In the genomic region with DNA sequence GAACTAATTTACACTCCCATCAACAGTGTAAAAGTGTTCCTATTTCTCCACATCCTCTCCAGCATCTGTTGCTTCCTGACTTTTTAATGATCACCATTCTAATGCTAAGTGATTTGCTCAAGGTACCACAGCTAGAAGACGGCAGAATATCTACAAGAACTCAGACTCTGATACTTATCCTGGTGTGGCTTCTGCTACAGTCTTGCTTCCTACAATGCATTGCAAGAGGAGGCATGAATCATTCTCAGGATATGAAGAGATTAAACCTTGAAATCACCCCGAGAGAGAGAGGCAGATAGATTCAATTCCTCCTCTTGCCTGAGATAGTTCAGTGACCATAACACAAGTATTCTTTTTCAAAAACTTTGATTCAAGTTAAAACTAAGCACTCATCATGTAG, we compare ENCODE assay signal across 22 cellular contexts.
"Had no signal": no experiment of that assay in that cellular context is flagged by ENCODE, and none has a peak within 500 bp of the region (broad histone marks: within the 10 kb centered on the region; RNA-seq: fewer than 3 reads in every experiment).

No MANE protein-coding gene starts in this region.

- FAIRE-seq: endometrium had no signal

- H3K27me3 Mint-ChIP-seq: progenitor cell of endocrine pancreas had no signal

- H3K27me3 ChIP-seq: body of pancreas, colonic mucosa, esophagus muscularis mucosa, heart right ventricle, tibial artery had no signal

- DNase-seq: activated CD4-positive, alpha-beta T cell treated with anti-CD3 and anti-CD28 coated beads, Interleukin-2, amount 50 U/mL, for 1 hour; activated CD4-positive, CD25-positive, alpha-beta regulatory T cell treated with anti-CD3 and anti-CD28 coated beads, Interleukin-2, amount 50 U/mL, for 72 hours; activated CD8-positive, alpha-beta memory T cell treated with anti-CD3 and anti-CD28 coated beads for 24 hours; activated CD8-positive, alpha-beta memory T cell treated with anti-CD3 and anti-CD28 coated beads, Interleukin-2, amount 50 U/mL, for 48 hours; activated effector memory CD4-positive, alpha-beta T cell treated with Interleukin-2 at 50 U/mL for 16 hours; activated naive CD4-positive, alpha-beta T cell treated with anti-CD3 and anti-CD28 coated beads, Interleukin-2, amount 50 U/mL, for 16 hours; activated T-cell treated with anti-CD3 and anti-CD28 coated beads, Interleukin-2, amount 50 U/mL, for 48 hours; body of pancreas; central memory CD4-positive, alpha-beta T cell; colonic mucosa; heart right ventricle; kidney glomerular epithelial cell; left ventricle myocardium inferior; stimulated activated CD4-positive, alpha-beta T cell treated with anti-CD3 and anti-CD28 coated beads, Interleukin-12 subunit alpha, Interleukin-12 subunit beta, amount 100 ng/mL, for 4 hours; stimulated activated CD4-positive, alpha-beta T cell treated with anti-CD3 and anti-CD28 coated beads, Interleukin-1b, Interleukin-23, amount 100 ng/mL, for 48 hours; stimulated activated naive CD4-positive, alpha-beta T cell treated with Interleukin-2 at 50 U/mL for 16 hours; substantia nigra; T1000; tibial artery had no signal

- H3K27ac Mint-ChIP-seq: progenitor cell of endocrine pancreas had no signal

- H3K36me3 ChIP-seq: colonic mucosa, esophagus muscularis mucosa, heart right ventricle, left ventricle myocardium inferior, tibial artery had no signal

- H3K4me3 ChIP-seq: body of pancreas, colonic mucosa, esophagus muscularis mucosa, heart right ventricle, left ventricle myocardium inferior, tibial artery had no signal
